Comparison of ENCODE assay signal across 19 cellular contexts in genomic region chr17:78240839-78241238, GRCh38. TPM values are rescaled to one million over a fixed set of nuclear protein-coding genes. Genes with fewer than 3 reads are reported as not detected.
DNase-seq lines count a peak whose midpoint lies in the region; ATAC-seq, FAIRE-seq and TF ChIP-seq lines count a peak whose summit lies in the region.
"Had no signal": no experiment of that assay in that cellular context is flagged by ENCODE, and none has a peak within 500 bp of the region (broad histone marks: within the 10 kb centered on the region; RNA-seq: fewer than 3 reads in every experiment).

No MANE protein-coding gene starts in this region.

- peaks cover 53% of the 10 kb centered on the region for H3K4me1 ChIP-seq in HepG2 (ENCODE audit: insufficient read depth, low read length)
- H3K4me1 ChIP-seq in right lobe of liver: no peaks in the 10 kb centered on the region
- no peaks in the 10 kb centered on the region for H3K4me1 ChIP-seq in neural progenitor cell

- CTCF ChIA-PET in HepG2 (lab: Yijun Ruan, JAX; ENCODE audit: low intra/inter-chr PET ratio, low total read pairs): no interaction called here

- H3K4me2 ChIP-seq in HepG2 (ENCODE audit: low read depth, low read length): peak overlapping the region; percentile 25; the same call in 1 of the 2 replicates
- H3K4me2 ChIP-seq in neural progenitor cell: no peak overlapping the region

- peak overlapping the region; percentile 64 for H3K27ac Mint-ChIP-seq in neural progenitor cell
- H3K27ac Mint-ChIP-seq: T-cell had no signal

- H3K27ac ChIP-seq in HepG2 (ENCODE audit: extremely low read length, insufficient read depth, low read length) (no peak overlapping the region), right lobe of liver (no peak overlapping the region), caudate nucleus (ENCODE audit: low read depth, low read length) (peak overlapping the region; percentile 100), neural progenitor cell (no peak overlapping the region)
- H3K27ac ChIP-seq: 22Rv1, C4-2B had no signal

- POLR2A ChIA-PET in HepG2 (lab: Yijun Ruan, JAX): interaction anchor here (1.4 to 1.9 kb wide), 2 partner anchors 9 to 54 kb away, joined by 3 to 6 read pairs; partner anchors contain the start of genes AFMID, TK1 and TMEM235

- TF ChIP-seq CTCF in HepG2 (CRISPR knock-in tag; IDR thresholded peaks at IDR 0.05) (no peak), right lobe of liver (IDR thresholded peaks at IDR 0.05) (no peak), neural progenitor cell (IDR thresholded peaks at IDR 0.05) (no peak)

- in situ Hi-C loops in HepG2 (cut with HindIII; ENCODE audit: extremely low pct_ligation_motif_present, low pct_unique_long_range_greater_than_20kb): no loop called here

- H3K9me3 ChIP-seq in HepG2 (ENCODE audit: low read length) (no peaks in the 10 kb centered on the region), right lobe of liver (no peaks in the 10 kb centered on the region), neural progenitor cell (ENCODE audit: low read depth) (peaks cover 6% of the 10 kb centered on the region)

- H2AFZ ChIP-seq in HepG2 (ENCODE audit: low read length) (no peak overlapping the region), neural progenitor cell (replicated peaks) (no peak overlapping the region)

- intact Hi-C loops in HepG2 (cut with micrococcal nuclease; ENCODE audit: unreplicated experiment): loop anchor here (10.0 kb wide), 1 partner anchor 1024 kb away; no protein-coding TSS in a partner anchor
- intact Hi-C loops in right lobe of liver (cut with DNase I): loop anchor here in 1 of 2 donors (10.0 kb wide), 1 partner anchor 126 kb away; no protein-coding TSS in a partner anchor

- H3K27me3 Mint-ChIP-seq in neural progenitor cell (ENCODE audit: insufficient read depth, low read depth): peaks cover 2% of the 10 kb centered on the region
- H3K27me3 Mint-ChIP-seq: T-cell had no signal

- no peaks in the 10 kb centered on the region for H3K36me3 ChIP-seq in HepG2 (replicated peaks in 1 of 2; ENCODE audit: control insufficient read depth in 1 of 2, insufficient read depth in 2 of 2, low read length in 2 of 2)
- no peaks in the 10 kb centered on the region for H3K36me3 ChIP-seq in right lobe of liver
- no peaks in the 10 kb centered on the region for H3K36me3 ChIP-seq in neural progenitor cell

- FAIRE-seq in HepG2 (lab: Jason Lieb, UNC): no peak

- WGBS in HepG2 (ENCODE audit: low lambda C conversion rate): 48% methylated on average over 7 of the region's 9 CpGs
- 72% methylated on average over 3 of the region's 9 CpGs for WGBS in right lobe of liver (ENCODE audit: insufficient coverage, low coverage, low lambda C conversion rate, missing lambda C conversion rate)

- BruUV-seq in HepG2 (replicated peaks; lab: Mats Ljungman, UMichigan): no TSS peak

- no peak overlapping the region for H3K9ac ChIP-seq in HepG2 (ENCODE audit: insufficient read depth, low read depth, low read length)
- H3K9ac ChIP-seq in neural progenitor cell: no peak overlapping the region

- H3K9me3 Mint-ChIP-seq in neural progenitor cell: peaks cover 5% of the 10 kb centered on the region

- no peaks in the 10 kb centered on the region for H3K36me3 Mint-ChIP-seq in neural progenitor cell
- H3K36me3 Mint-ChIP-seq: T-cell had no signal

- no peaks in the 10 kb centered on the region for H4K20me1 ChIP-seq in HepG2 (ENCODE audit: insufficient read depth, low read length)
- H4K20me1 ChIP-seq in neural progenitor cell (ENCODE audit: low read depth): no peaks in the 10 kb centered on the region

- TF ChIP-seq POLR2A in HepG2 (IDR thresholded peaks at IDR 0.05; ENCODE audit: insufficient read depth in 1 of 2, low read depth in 2 of 2, low read length in 2 of 2) (no peak), right lobe of liver (IDR thresholded peaks at IDR 0.05) (no peak)

- H3K4me1 Mint-ChIP-seq in neural progenitor cell: peaks cover 7% of the 10 kb centered on the region
- H3K4me1 Mint-ChIP-seq: T-cell had no signal

- ATAC-seq in HepG2 (no peak), right lobe of liver (no peak)
- ATAC-seq: T-cell had no signal

- H3K79me2 ChIP-seq in HepG2 (ENCODE audit: insufficient read depth, low read length): no peaks in the 10 kb centered on the region
- H3K79me2 ChIP-seq in neural progenitor cell (ENCODE audit: low read depth): no peaks in the 10 kb centered on the region

- TF ChIP-seq EP300 in HepG2 (IDR thresholded peaks at IDR 0.05; ENCODE audit: low read depth in 2 of 2, low read length in 2 of 2): no peak
- TF ChIP-seq EP300 in HepG2 (CRISPR knock-in tag; IDR thresholded peaks at IDR 0.05; ENCODE audit: borderline replicate concordance): no peak

- DNase-seq in HepG2 (ENCODE audit: low spot score) (no peak), right lobe of liver (no peak), caudate nucleus (lab: John Stamatoyannopoulos, UW) (no peak), neural progenitor cell (ENCODE audit: low spot score) (no peak), kidney glomerular epithelial cell (lab: John Stamatoyannopoulos, UW) (no peak), NCI-H524 (lab: John Stamatoyannopoulos, UW) (no peak), NK-92 (lab: John Stamatoyannopoulos, UW; ENCODE audit: unreplicated experiment) (no peak), foreskin melanocyte (no peak)
- DNase-seq: GDM1, GOT3, KBM-7, NCI-H1105 treated with DMSO at 0.1 percent for 48 hours, NCI-H1694, NCI-H2081 treated with DMSO at 0.1 percent for 48 hours, NCI-H2171 treated with DMSO at 0.1 percent for 48 hours, NCI-H446, T-cell had no signal

- H3K27me3 ChIP-seq in HepG2 (ENCODE audit: control insufficient read depth in 1 of 2, insufficient read depth in 2 of 2, low read length in 2 of 2): peaks cover 7 to 41% of the 10 kb centered on the region in 2 experiments; a peak in 4 of 5 replicates
- H3K27me3 ChIP-seq in right lobe of liver: no peaks in the 10 kb centered on the region
- H3K27me3 ChIP-seq in neural progenitor cell: no peaks in the 10 kb centered on the region

- H3K4me3 ChIP-seq in HepG2 (replicated peaks in 1 of 3; ENCODE audit: insufficient read depth in 1 of 3, low read depth in 2 of 3, low read length in 3 of 3): no peak overlapping the region
- H3K4me3 ChIP-seq in right lobe of liver: no peak overlapping the region
- H3K4me3 ChIP-seq in neural progenitor cell: no peak overlapping the region

- no peak for TF ChIP-seq RAD21 in HepG2 (CRISPR knock-in tag; IDR thresholded peaks at IDR 0.05)

- peak overlapping the region; percentile 15 for H3K4me3 Mint-ChIP-seq in neural progenitor cell
- H3K4me3 Mint-ChIP-seq: T-cell had no signal

- H3F3A ChIP-seq in neural progenitor cell (ENCODE audit: low read depth): no peaks in the 10 kb centered on the region

RNA-seq across cellular contexts. Expression of gene TMEM235, which starts 9.4 kb away (rescaled TPM):
- total RNA-seq in HepG2 (2016; rRNA removed; fragmentation: Illumina TruSeq; extraction: Trizol): not detected in 2 replicates
- total RNA-seq in HepG2 (2016; cell fraction: cytosol; rRNA removed; fragmentation: Illumina TruSeq; extraction: Trizol; ENCODE audit: low read depth): not detected in 2 replicates
- not detected in 2 replicates for total RNA-seq in HepG2 (2016; cell fraction: insoluble cytoplasmic fraction; rRNA removed; fragmentation: Illumina TruSeq; extraction: Trizol)
- total RNA-seq in HepG2 (2016; cell fraction: membrane; rRNA removed; fragmentation: Illumina TruSeq; extraction: Trizol): not detected in 2 replicates
- total RNA-seq in HepG2 (2016; cell fraction: nucleus; rRNA removed; fragmentation: Illumina TruSeq; extraction: Trizol): not detected in 2 replicates
- polyA plus RNA-seq in HepG2 (2011; rRNA removed): not detected in 2 replicates
- polyA plus RNA-seq in HepG2 (2011; cell fraction: cytosol; rRNA removed): not detected in 2 replicates
- polyA plus RNA-seq in HepG2 (2011; cell fraction: nucleus; rRNA removed): not detected in 2 replicates
- polyA plus RNA-seq in HepG2 (2012): not detected in 2 replicates
- polyA plus RNA-seq in HepG2 (2016; cell fraction: cytosol; fragmentation: Illumina TruSeq; extraction: Trizol; ENCODE audit: low read depth): not detected in 2 replicates
- not detected in 2 replicates for polyA plus RNA-seq in HepG2 (2016; cell fraction: insoluble cytoplasmic fraction; fragmentation: Illumina TruSeq; extraction: Trizol; ENCODE audit: low read depth)
- polyA plus RNA-seq in HepG2 (2016; cell fraction: membrane; fragmentation: Illumina TruSeq; extraction: Trizol; ENCODE audit: low read depth): not detected in 2 replicates
- not detected in 2 replicates for polyA plus RNA-seq in HepG2 (2016; cell fraction: nucleus; fragmentation: Illumina TruSeq; extraction: Trizol; ENCODE audit: insufficient read depth, low read depth)
- not detected in 2 replicates for polyA minus RNA-seq in HepG2 (2011; rRNA and poly(A)+ RNA removed; ENCODE audit: low replicate concordance)
- polyA minus RNA-seq in HepG2 (2011; cell fraction: cytosol; rRNA and poly(A)+ RNA removed): not detected in 2 replicates
- not detected in 2 replicates for polyA minus RNA-seq in HepG2 (2011; cell fraction: nucleus; rRNA and poly(A)+ RNA removed)
- total RNA-seq in right lobe of liver: not detected
- total RNA-seq in neural progenitor cell (ENCODE audit: low replicate concordance): 0.09 TPM in 1 of 2 replicates, not detected in the other
- total RNA-seq: T-cell had no signal

RNA-seq across cellular contexts. Expression of gene BIRC5, which starts 26.8 kb away (rescaled TPM):
- 135 and 167 TPM in 2 replicates for total RNA-seq in HepG2 (2016; rRNA removed; fragmentation: Illumina TruSeq; extraction: Trizol)
- total RNA-seq in HepG2 (2016; cell fraction: cytosol; rRNA removed; fragmentation: Illumina TruSeq; extraction: Trizol; ENCODE audit: low read depth): 34.5 and 39.0 TPM in 2 replicates
- total RNA-seq in HepG2 (2016; cell fraction: insoluble cytoplasmic fraction; rRNA removed; fragmentation: Illumina TruSeq; extraction: Trizol): 131 and 168 TPM in 2 replicates
- total RNA-seq in HepG2 (2016; cell fraction: membrane; rRNA removed; fragmentation: Illumina TruSeq; extraction: Trizol): 97.3 and 97.8 TPM in 2 replicates
- 62.8 and 63.7 TPM in 2 replicates for total RNA-seq in HepG2 (2016; cell fraction: nucleus; rRNA removed; fragmentation: Illumina TruSeq; extraction: Trizol)
- polyA plus RNA-seq in HepG2 (2011; rRNA removed): 18.5 and 30.3 TPM in 2 replicates
- 26.4 and 35.2 TPM in 2 replicates for polyA plus RNA-seq in HepG2 (2011; cell fraction: cytosol; rRNA removed)
- polyA plus RNA-seq in HepG2 (2011; cell fraction: nucleus; rRNA removed): 11.3 and 14.8 TPM in 2 replicates
- 20.8 and 42.6 TPM in 2 replicates for polyA plus RNA-seq in HepG2 (2012)
- polyA plus RNA-seq in HepG2 (2016; cell fraction: cytosol; fragmentation: Illumina TruSeq; extraction: Trizol; ENCODE audit: low read depth): 27.8 and 29.4 TPM in 2 replicates
- 158 and 162 TPM in 2 replicates for polyA plus RNA-seq in HepG2 (2016; cell fraction: insoluble cytoplasmic fraction; fragmentation: Illumina TruSeq; extraction: Trizol; ENCODE audit: low read depth)
- 64.5 and 65.4 TPM in 2 replicates for polyA plus RNA-seq in HepG2 (2016; cell fraction: membrane; fragmentation: Illumina TruSeq; extraction: Trizol; ENCODE audit: low read depth)
- polyA plus RNA-seq in HepG2 (2016; cell fraction: nucleus; fragmentation: Illumina TruSeq; extraction: Trizol; ENCODE audit: insufficient read depth, low read depth): 90.2 and 97.1 TPM in 2 replicates
- 62.3 and 97.9 TPM in 2 replicates for polyA minus RNA-seq in HepG2 (2011; rRNA and poly(A)+ RNA removed; ENCODE audit: low replicate concordance)
- polyA minus RNA-seq in HepG2 (2011; cell fraction: cytosol; rRNA and poly(A)+ RNA removed): 18.6 and 37.7 TPM in 2 replicates
- 20.9 and 36.8 TPM in 2 replicates for polyA minus RNA-seq in HepG2 (2011; cell fraction: nucleus; rRNA and poly(A)+ RNA removed)
- total RNA-seq in right lobe of liver: 1 to 10 TPM in 4 of 6 experiments, under 1 TPM in 2; 0.57 to 2.0 (median 1.4) TPM
- total RNA-seq in neural progenitor cell (ENCODE audit: low replicate concordance): 144 and 169 TPM in 2 replicates

RNA-seq across cellular contexts. Expression of gene AFMID, which starts 53.7 kb away (rescaled TPM):
- total RNA-seq in HepG2 (2016; rRNA removed; fragmentation: Illumina TruSeq; extraction: Trizol) (270 and 327 TPM in 2 replicates), right lobe of liver (100 to 1,000 TPM in 5 of 6 experiments, 10 to 100 TPM in 1; 96.6 to 156 (median 142) TPM), neural progenitor cell (ENCODE audit: low replicate concordance) (76.8 and 78.4 TPM in 2 replicates)
- 87.2 and 91.8 TPM in 2 replicates for total RNA-seq in HepG2 (2016; cell fraction: cytosol; rRNA removed; fragmentation: Illumina TruSeq; extraction: Trizol; ENCODE audit: low read depth)
- 272 and 349 TPM in 2 replicates for total RNA-seq in HepG2 (2016; cell fraction: insoluble cytoplasmic fraction; rRNA removed; fragmentation: Illumina TruSeq; extraction: Trizol)
- 147 and 156 TPM in 2 replicates for total RNA-seq in HepG2 (2016; cell fraction: membrane; rRNA removed; fragmentation: Illumina TruSeq; extraction: Trizol)
- total RNA-seq in HepG2 (2016; cell fraction: nucleus; rRNA removed; fragmentation: Illumina TruSeq; extraction: Trizol): 146 and 156 TPM in 2 replicates
- 249 and 317 TPM in 2 replicates for polyA plus RNA-seq in HepG2 (2011; rRNA removed)
- 229 and 274 TPM in 2 replicates for polyA plus RNA-seq in HepG2 (2011; cell fraction: cytosol; rRNA removed)
- 417 and 490 TPM in 2 replicates for polyA plus RNA-seq in HepG2 (2011; cell fraction: nucleus; rRNA removed)
- polyA plus RNA-seq in HepG2 (2012): 302 and 303 TPM in 2 replicates
- 66.5 and 75.3 TPM in 2 replicates for polyA plus RNA-seq in HepG2 (2016; cell fraction: cytosol; fragmentation: Illumina TruSeq; extraction: Trizol; ENCODE audit: low read depth)
- 406 and 430 TPM in 2 replicates for polyA plus RNA-seq in HepG2 (2016; cell fraction: insoluble cytoplasmic fraction; fragmentation: Illumina TruSeq; extraction: Trizol; ENCODE audit: low read depth)
- 103 and 126 TPM in 2 replicates for polyA plus RNA-seq in HepG2 (2016; cell fraction: membrane; fragmentation: Illumina TruSeq; extraction: Trizol; ENCODE audit: low read depth)
- 409 and 442 TPM in 2 replicates for polyA plus RNA-seq in HepG2 (2016; cell fraction: nucleus; fragmentation: Illumina TruSeq; extraction: Trizol; ENCODE audit: insufficient read depth, low read depth)
- 60.4 and 341 TPM in 2 replicates for polyA minus RNA-seq in HepG2 (2011; rRNA and poly(A)+ RNA removed; ENCODE audit: low replicate concordance)
- 127 and 156 TPM in 2 replicates for polyA minus RNA-seq in HepG2 (2011; cell fraction: cytosol; rRNA and poly(A)+ RNA removed)
- polyA minus RNA-seq in HepG2 (2011; cell fraction: nucleus; rRNA and poly(A)+ RNA removed): 114 and 156 TPM in 2 replicates

RNA-seq across cellular contexts. Expression of gene TK1, which starts 54.0 kb away (rescaled TPM):
- total RNA-seq in HepG2 (2016; rRNA removed; fragmentation: Illumina TruSeq; extraction: Trizol) (96.0 and 114 TPM in 2 replicates), right lobe of liver (1 to 10 TPM; 2.1 to 8.3 (median 4.7) TPM), neural progenitor cell (ENCODE audit: low replicate concordance) (27.3 and 61.7 TPM in 2 replicates)
- 20.1 and 22.9 TPM in 2 replicates for total RNA-seq in HepG2 (2016; cell fraction: cytosol; rRNA removed; fragmentation: Illumina TruSeq; extraction: Trizol; ENCODE audit: low read depth)
- total RNA-seq in HepG2 (2016; cell fraction: insoluble cytoplasmic fraction; rRNA removed; fragmentation: Illumina TruSeq; extraction: Trizol): 95.6 and 109 TPM in 2 replicates
- total RNA-seq in HepG2 (2016; cell fraction: membrane; rRNA removed; fragmentation: Illumina TruSeq; extraction: Trizol): 30.2 and 33.7 TPM in 2 replicates
- 38.0 and 39.0 TPM in 2 replicates for total RNA-seq in HepG2 (2016; cell fraction: nucleus; rRNA removed; fragmentation: Illumina TruSeq; extraction: Trizol)
- polyA plus RNA-seq in HepG2 (2011; rRNA removed): 33.2 and 45.0 TPM in 2 replicates
- polyA plus RNA-seq in HepG2 (2011; cell fraction: cytosol; rRNA removed): 36.3 and 78.7 TPM in 2 replicates
- polyA plus RNA-seq in HepG2 (2011; cell fraction: nucleus; rRNA removed): 27.9 and 41.4 TPM in 2 replicates
- polyA plus RNA-seq in HepG2 (2012): 15.9 and 24.5 TPM in 2 replicates
- 18.4 and 18.5 TPM in 2 replicates for polyA plus RNA-seq in HepG2 (2016; cell fraction: cytosol; fragmentation: Illumina TruSeq; extraction: Trizol; ENCODE audit: low read depth)
- polyA plus RNA-seq in HepG2 (2016; cell fraction: insoluble cytoplasmic fraction; fragmentation: Illumina TruSeq; extraction: Trizol; ENCODE audit: low read depth): 130 and 138 TPM in 2 replicates
- 21.2 and 23.8 TPM in 2 replicates for polyA plus RNA-seq in HepG2 (2016; cell fraction: membrane; fragmentation: Illumina TruSeq; extraction: Trizol; ENCODE audit: low read depth)
- polyA plus RNA-seq in HepG2 (2016; cell fraction: nucleus; fragmentation: Illumina TruSeq; extraction: Trizol; ENCODE audit: insufficient read depth, low read depth): 61.0 and 63.4 TPM in 2 replicates
- 74.6 and 146 TPM in 2 replicates for polyA minus RNA-seq in HepG2 (2011; rRNA and poly(A)+ RNA removed; ENCODE audit: low replicate concordance)
- polyA minus RNA-seq in HepG2 (2011; cell fraction: cytosol; rRNA and poly(A)+ RNA removed): 21.4 and 38.3 TPM in 2 replicates
- 10.7 and 15.2 TPM in 2 replicates for polyA minus RNA-seq in HepG2 (2011; cell fraction: nucleus; rRNA and poly(A)+ RNA removed)

Comparison
In these comparisons a context has a peak if more than half of its experiments do, and no peak if none do; other contexts are left out.
1. RNA of gene BIRC5, which starts 26.8 kb away (total RNA-seq): 144 to 169 TPM in neural progenitor cell and 34.5 to 168 TPM in HepG2; 0.57 to 2.0 TPM in right lobe of liver; every median in the first group is over 10 times any median in the second.